9 cellular contexts compared by ENCODE assay signal in genomic region chr13:113493315-113493951, GRCh38. TPM values are rescaled to one million over a fixed set of nuclear protein-coding genes. Genes with fewer than 3 reads are reported as not detected.
A peak's percentile ranks its signal among the peaks of the same experiment; 100 is the strongest.
DNase-seq lines count a peak whose midpoint lies in the region; ATAC-seq and TF ChIP-seq lines count a peak whose summit lies in the region.
"Had no signal": no experiment of that assay in that cellular context is flagged by ENCODE, and none has a peak within 500 bp of the region (broad histone marks: within the 10 kb centered on the region; RNA-seq: fewer than 3 reads in every experiment).

No MANE protein-coding gene starts in this region.

- intact Hi-C loops in esophagus muscularis mucosa (cut with DNase I), result no loop called here

- H3F3A ChIP-seq in SU-DHL-6 (ENCODE audit: insufficient read depth), result peaks cover 4% of the 10 kb centered on the region; the same call in 1 of the 2 replicates

- TF ChIP-seq POLR2A in esophagus muscularis mucosa (IDR thresholded peaks at IDR 0.05; ENCODE audit: low read depth), result no peak

- H3K4me2 ChIP-seq in SU-DHL-6 (ENCODE audit: low read depth, low read length, poor library complexity, severe bottlenecking), result peak overlapping the region; percentile 16

- no peak overlapping the region for H3K4me3 ChIP-seq in SU-DHL-6 (ENCODE audit: insufficient read depth, low read length, poor library complexity, severe bottlenecking)
- no peak overlapping the region for H3K4me3 ChIP-seq in esophagus muscularis mucosa

- peaks cover 20% of the 10 kb centered on the region for H3K36me3 Mint-ChIP-seq in activated CD8-positive, alpha-beta memory T cell treated with anti-CD3 and anti-CD28 coated beads, Interleukin-2, amount 10 ng/mL, durations not matched to agents 7 days and 5 days

- TF ChIP-seq CTCF in SU-DHL-6 (IDR thresholded peaks at IDR 0.05; ENCODE audit: insufficient read depth, low read length, poor library complexity, severe bottlenecking), result no peak
- no peak for TF ChIP-seq CTCF in esophagus muscularis mucosa (IDR thresholded peaks at IDR 0.05)

- peak overlapping the region; percentile 41 for H3K4me3 Mint-ChIP-seq in activated CD8-positive, alpha-beta memory T cell treated with anti-CD3 and anti-CD28 coated beads, Interleukin-2, amount 10 ng/mL, durations not matched to agents 7 days and 5 days
- H3K4me3 Mint-ChIP-seq: memory B cell had no signal

- peak; percentile 24 for ATAC-seq in activated CD8-positive, alpha-beta memory T cell treated with anti-CD3 and anti-CD28 coated beads, Interleukin-2, amount 10 ng/mL, durations not matched to agents 7 days and 5 days
- no peak for ATAC-seq in HG02798 (IDR thresholded peaks at IDR 0.05; ENCODE audit: poor library complexity, unreplicated experiment)

- H3K9me3 Mint-ChIP-seq in activated CD8-positive, alpha-beta memory T cell treated with anti-CD3 and anti-CD28 coated beads, Interleukin-2, amount 10 ng/mL, durations not matched to agents 7 days and 5 days (ENCODE audit: low read depth), result no peaks in the 10 kb centered on the region
- H3K9me3 Mint-ChIP-seq: memory B cell had no signal

- H3K27ac ChIP-seq in SU-DHL-6 (ENCODE audit: low read depth, low read length) (no peak overlapping the region), esophagus muscularis mucosa (replicated peaks in 1 of 4) (peak overlapping the region; percentile 1 to 36 (median 18))

- TF ChIP-seq EP300 in esophagus muscularis mucosa (IDR thresholded peaks at IDR 0.05), result no peak

- no peaks in the 10 kb centered on the region for H3K27me3 Mint-ChIP-seq in activated CD8-positive, alpha-beta memory T cell treated with anti-CD3 and anti-CD28 coated beads, Interleukin-2, amount 10 ng/mL, durations not matched to agents 7 days and 5 days
- H3K27me3 Mint-ChIP-seq: memory B cell had no signal

- DNase-seq in activated CD8-positive, alpha-beta memory T cell treated with anti-CD3 and anti-CD28 coated beads, Interleukin-2, amount 10 ng/mL, durations not matched to agents 7 days and 5 days, result no peak
- no peak for DNase-seq in activated CD8-positive, alpha-beta memory T cell treated with anti-CD3 and anti-CD28 coated beads for 24 hours
- peak; percentile 53 for DNase-seq in HS-27A (ENCODE audit: low read depth)
- no peak for DNase-seq in esophagus muscularis mucosa (ENCODE audit: extremely low spot score)
- DNase-seq in renal cortical epithelial cell (ENCODE audit: low read depth), result peak; percentile 99
- no peak for DNase-seq in activated CD4-positive, CD25-positive, alpha-beta regulatory T cell (lab: John Stamatoyannopoulos, UW)

- CTCF ChIA-PET in activated CD8-positive, alpha-beta memory T cell treated with anti-CD3 and anti-CD28 coated beads, Interleukin-2, amount 10 ng/mL, durations not matched to agents 7 days and 5 days (lab: Charles Lee), result interaction anchor here (0.8 to 1.0 kb wide), 2 partner anchors 12 to 15 kb away, joined by 3 read pairs; no protein-coding TSS in a partner anchor

- no peaks in the 10 kb centered on the region for H3K9me2 ChIP-seq in SU-DHL-6 (replicated peaks; ENCODE audit: insufficient read depth, low read length)

- peaks cover 24% of the 10 kb centered on the region for H3K79me2 ChIP-seq in SU-DHL-6 (ENCODE audit: insufficient read depth, low read length)

- H3K27me3 ChIP-seq in SU-DHL-6 (ENCODE audit: low read length) (no peaks in the 10 kb centered on the region), esophagus muscularis mucosa (no peaks in the 10 kb centered on the region)

- H3K36me3 ChIP-seq in SU-DHL-6 (ENCODE audit: low read length) (peaks cover 16% of the 10 kb centered on the region), esophagus muscularis mucosa (peaks cover 12 to 40% (median 25%) of the 10 kb centered on the region in 4 donors)

- H2AFZ ChIP-seq in SU-DHL-6 (ENCODE audit: low read depth, low read length, severe bottlenecking), result no peak overlapping the region

- H4K20me1 ChIP-seq in SU-DHL-6 (ENCODE audit: low read depth, low read length), result peaks cover 3% of the 10 kb centered on the region; the same call in 1 of the 2 replicates

- H3K9ac ChIP-seq in SU-DHL-6 (ENCODE audit: low read length), result no peak overlapping the region

- H3K9me3 ChIP-seq in SU-DHL-6 (ENCODE audit: insufficient read depth, low read length), result no peaks in the 10 kb centered on the region
- H3K9me3 ChIP-seq in esophagus muscularis mucosa, result no peaks in the 10 kb centered on the region

- H3K27ac Mint-ChIP-seq in activated CD8-positive, alpha-beta memory T cell treated with anti-CD3 and anti-CD28 coated beads, Interleukin-2, amount 10 ng/mL, durations not matched to agents 7 days and 5 days, result peak overlapping the region; percentile 70
- H3K27ac Mint-ChIP-seq: memory B cell had no signal

- H3K4me1 ChIP-seq in esophagus muscularis mucosa, result peaks cover 51 to 84% (median 77%) of the 10 kb centered on the region in 4 donors

- WGBS in esophagus muscularis mucosa, result 37% methylated on average over 5 of the region's 5 CpGs

- peaks cover 57% of the 10 kb centered on the region for H3K4me1 Mint-ChIP-seq in activated CD8-positive, alpha-beta memory T cell treated with anti-CD3 and anti-CD28 coated beads, Interleukin-2, amount 10 ng/mL, durations not matched to agents 7 days and 5 days

RNA-seq across cellular contexts. Expression of gene DCUN1D2, which starts 2.9 kb away (rescaled TPM):
- 10 to 100 TPM; 17.2 to 29.1 TPM for total RNA-seq in activated CD8-positive, alpha-beta memory T cell treated with anti-CD3 and anti-CD28 coated beads, Interleukin-2, amount 10 ng/mL, durations not matched to agents 7 days and 5 days
- total RNA-seq in esophagus muscularis mucosa (10 to 100 TPM; 13.6 to 32.5 (median 24.5) TPM), renal cortical epithelial cell (6.6 and 25.8 TPM in 2 replicates)

RNA-seq across cellular contexts. Expression of gene ADPRHL1, which starts 40.1 kb away (rescaled TPM):
- total RNA-seq in activated CD8-positive, alpha-beta memory T cell treated with anti-CD3 and anti-CD28 coated beads, Interleukin-2, amount 10 ng/mL, durations not matched to agents 7 days and 5 days, result 1 to 10 TPM in 1 of 2 experiments, under 1 TPM in 1; 0.96 to 1.3 TPM
- total RNA-seq in esophagus muscularis mucosa (10 to 100 TPM in 2 of 4 donors, 1 to 10 TPM in 2; 6.9 to 26.2 (median 11.0) TPM), renal cortical epithelial cell (3.8 and 5.6 TPM in 2 replicates)

Comparison
In these comparisons a context has a peak if more than half of its experiments do, and no peak if none do; other contexts are left out.
1. DNase-seq: peak in HS-27A (single experiment) and renal cortical epithelial cell (single experiment); none in activated CD8-positive, alpha-beta memory T cell treated with anti-CD3 and anti-CD28 coated beads, Interleukin-2, amount 10 ng/mL, durations not matched to agents 7 days and 5 days (single experiment), activated CD8-positive, alpha-beta memory T cell treated with anti-CD3 and anti-CD28 coated beads for 24 hours (single experiment), esophagus muscularis mucosa (single experiment) and activated CD4-positive, CD25-positive, alpha-beta regulatory T cell (0 of 4).